In genomic region chr15:41714291-41714690, GRCh38 we compare ENCODE assay signal across 20 cellular contexts. TPM values are rescaled to one million over a fixed set of nuclear protein-coding genes. Genes with fewer than 3 reads are reported as not detected.
A peak's percentile ranks its signal among the peaks of the same experiment; 100 is the strongest.
DNase-seq lines count a peak whose midpoint lies in the region; ATAC-seq, FAIRE-seq and TF ChIP-seq lines count a peak whose summit lies in the region.
"Had no signal": no experiment of that assay in that cellular context is flagged by ENCODE, and none has a peak within 500 bp of the region (broad histone marks: within the 10 kb centered on the region; RNA-seq: fewer than 3 reads in every experiment).

No MANE protein-coding gene starts in this region.

- TF ChIP-seq POLR2A in heart left ventricle (IDR thresholded peaks at IDR 0.05) (no peak), H54 (IDR thresholded peaks at IDR 0.05; ENCODE audit: low read depth, low read length) (no peak), GM12878 (IDR thresholded peaks at IDR 0.05; ENCODE audit: low read depth, low read length) (no peak), prostate gland (IDR thresholded peaks at IDR 0.05) (no peak)

- no peak for TF ChIP-seq CTCF in heart left ventricle (IDR thresholded peaks at IDR 0.05)
- TF ChIP-seq CTCF in GM12878 (IDR thresholded peaks at IDR 0.05 in 2 of 3, conservative IDR thresholded peaks at IDR 0.05 in 1 of 3; ENCODE audit: control insufficient read depth in 2 of 3, extremely low read depth in 1 of 3, insufficient read depth in 1 of 3, low read depth in 3 of 3, low read length in 3 of 3), result no peak
- no peak for TF ChIP-seq CTCF in prostate gland (IDR thresholded peaks at IDR 0.05)

- H3K27me3 ChIP-seq in heart left ventricle (no peaks in the 10 kb centered on the region), GM12878 (replicated peaks in 1 of 2; ENCODE audit: control insufficient read depth in 2 of 2, insufficient read depth in 2 of 2, low read length in 1 of 2) (no peaks in the 10 kb centered on the region), prostate gland (replicated peaks; ENCODE audit: insufficient read depth) (no peaks in the 10 kb centered on the region)
- H3K27me3 ChIP-seq: BLaER1 treated with 17β-estradiol and CSF1 and Interleukin-3, amounts not matched to agents 10 nM and 100 nM had no signal

- H3K9ac ChIP-seq in GM12878 (ENCODE audit: control insufficient read depth, insufficient read depth, low read length), result no peak overlapping the region
- H3K9ac ChIP-seq: BLaER1 treated with 17β-estradiol and CSF1 and Interleukin-3, amounts not matched to agents 10 nM and 100 nM; GM23248 had no signal

- RAD21 ChIA-PET in GM12878 (lab: Charles Lee; ENCODE audit: unreplicated experiment), result interaction anchor here (1.3 kb wide), 1 partner anchor 111 kb away, joined by 3 read pairs; no protein-coding TSS in a partner anchor

- FAIRE-seq in H54 (lab: Jason Lieb, UNC) (peak; percentile 20), GM12878 (lab: Jason Lieb, UNC) (peak; percentile 27)
- FAIRE-seq: GM12891 had no signal

- H3K9me3 ChIP-seq in heart left ventricle (no peaks in the 10 kb centered on the region), GM12878 (replicated peaks; ENCODE audit: control insufficient read depth, insufficient read depth, low read length) (no peaks in the 10 kb centered on the region), prostate gland (no peaks in the 10 kb centered on the region)
- H3K9me3 ChIP-seq: BLaER1 treated with 17β-estradiol and CSF1 and Interleukin-3, amounts not matched to agents 10 nM and 100 nM had no signal

- DNase-seq in heart left ventricle (no peak), left cardiac atrium (no peak), H54 (ENCODE audit: insufficient read length, low spot score) (no peak), GM12878 (ENCODE audit: low read depth, low spot score) (no peak), prostate gland (ENCODE audit: low spot score) (peak; percentile 35), nucleus accumbens (lab: John Stamatoyannopoulos, UW) (no peak), substantia nigra (lab: John Stamatoyannopoulos, UW) (no peak)
- DNase-seq: CD4-positive, CD25-positive, alpha-beta regulatory T cell; CD8-positive, alpha-beta memory T cell; COR-L47; DMS 273 treated with DMSO at 0.1 percent for 48 hours; DMS53; DND-41; EL; GM23248; H7; HFFc6 had no signal

- H3K4me3 ChIP-seq in heart left ventricle (no peak overlapping the region), GM12878 (no peak overlapping the region), prostate gland (no peak overlapping the region)
- H3K4me3 ChIP-seq: BLaER1 treated with 17β-estradiol and CSF1 and Interleukin-3, amounts not matched to agents 10 nM and 100 nM; GM23248 had no signal

- H2AFZ ChIP-seq in GM12878 (ENCODE audit: control insufficient read depth, low read depth, low read length), result no peak overlapping the region
- H2AFZ ChIP-seq: GM23248 had no signal

- TF ChIP-seq RAD21 in GM12878 (IDR thresholded peaks at IDR 0.05; ENCODE audit: insufficient read depth, low read depth, low read length), result no peak

- 78 to 84% (median 79%) methylated on average over 3 of the region's 3 CpGs for WGBS in heart left ventricle, 4 donors
- 98% methylated on average over 3 of the region's 3 CpGs for WGBS in GM12878 (ENCODE audit: insufficient coverage, insufficient replicate concordance, low lambda C conversion rate, missing lambda C conversion rate)
- 77% methylated on average over 3 of the region's 3 CpGs for WGBS in prostate gland

- CTCF ChIA-PET in GM12878 (lab: Yijun Ruan, JAX), result interaction anchor here (0.7 to 0.9 kb wide), 2 partner anchors 17 to 111 kb away, joined by 3 read pairs; no protein-coding TSS in a partner anchor

- no peak overlapping the region for H3K4me2 ChIP-seq in GM12878 (ENCODE audit: control insufficient read depth, insufficient read depth)
- H3K4me2 ChIP-seq: BLaER1 treated with 17β-estradiol and CSF1 and Interleukin-3, amounts not matched to agents 10 nM and 100 nM had no signal

- intact Hi-C loops in heart left ventricle (cut with DNase I), result no loop called here
- intact Hi-C loops in left cardiac atrium (cut with DNase I), result no loop called here
- intact Hi-C loops in GM12878 (cut with micrococcal nuclease; ENCODE audit: unreplicated experiment), result no loop called here
- intact Hi-C loops in prostate gland (cut with DNase I), result no loop called here

- no peak for TF ChIP-seq EP300 in GM12878 (IDR thresholded peaks at IDR 0.05; ENCODE audit: borderline replicate concordance in 1 of 2, control insufficient read depth in 1 of 2, low read depth in 2 of 2, low read length in 2 of 2)

- H3K36me3 ChIP-seq in heart left ventricle (peaks cover 0 to 59% (median 49%) of the 10 kb centered on the region in 9 donors), GM12878 (ENCODE audit: control insufficient read depth in 2 of 2, insufficient read depth in 2 of 2, low read length in 1 of 2) (peaks cover 9 to 25% of the 10 kb centered on the region in 2 experiments), prostate gland (peaks cover 3 to 7% of the 10 kb centered on the region in 2 donors)

- no TSS peak for BruUV-seq in GM12878 (replicated peaks; lab: Mats Ljungman, UMichigan)

- POLR2A ChIA-PET in GM12878 (lab: Charles Lee), result no interaction called here

- no peaks in the 10 kb centered on the region for H3K79me2 ChIP-seq in GM12878 (ENCODE audit: control insufficient read depth, insufficient read depth, low read length)

- no peaks in the 10 kb centered on the region; the same call in 1 of the 2 replicates for H4K20me1 ChIP-seq in GM12878 (ENCODE audit: control insufficient read depth, insufficient read depth)

- H3K27ac ChIP-seq in heart left ventricle (no peak overlapping the region), GM12878 (ENCODE audit: control insufficient read depth, insufficient read depth) (no peak overlapping the region), prostate gland (peak overlapping the region in 1 of 2 donors; percentile 30), substantia nigra (ENCODE audit: low read depth, low read length, poor library complexity, severe bottlenecking) (no peak overlapping the region)
- H3K27ac ChIP-seq: BLaER1 treated with 17β-estradiol and CSF1 and Interleukin-3, amounts not matched to agents 10 nM and 100 nM; GM23248 had no signal

- SMC1A ChIA-PET in GM12878 (lab: Charles Lee; ENCODE audit: uncharacterized antibody, unreplicated experiment), result no interaction called here

- in situ Hi-C loops in GM12878 (cut with MboI), result no loop called here

- H3K4me1 ChIP-seq in heart left ventricle, result peaks cover 0 to 18% (median 0%) of the 10 kb centered on the region in 12 donors
- H3K4me1 ChIP-seq in GM12878 (ENCODE audit: control insufficient read depth, insufficient read depth, low read length), result no peaks in the 10 kb centered on the region
- no peaks in the 10 kb centered on the region for H3K4me1 ChIP-seq in prostate gland (replicated peaks)
- H3K4me1 ChIP-seq: BLaER1 treated with 17β-estradiol and CSF1 and Interleukin-3, amounts not matched to agents 10 nM and 100 nM had no signal

- ATAC-seq in heart left ventricle (peak; percentile 53 to 70 (median 61)), left cardiac atrium (no peak), GM12878 (no peak)
- ATAC-seq: HCT116 had no signal

TF ChIP-seq in GM12878, 131 proteins besides CTCF, POLR2A, EP300 and RAD21 (continues in another document):
- TF ChIP-seq PAX5 (IDR thresholded peaks at IDR 0.05; ENCODE audit: borderline replicate concordance, low read depth, low read length) (no peak), TCF3 (IDR thresholded peaks at IDR 0.05; ENCODE audit: borderline replicate concordance, insufficient read depth, low read depth, low read length) (no peak), MTA3 (IDR thresholded peaks at IDR 0.05; ENCODE audit: borderline replicate concordance, low read length) (no peak)

RNA-seq across cellular contexts. Expression of gene MGA, which starts 54.1 kb away (rescaled TPM):
- total RNA-seq in heart left ventricle (10 to 100 TPM; 23.1 to 58.7 (median 37.2) TPM), left cardiac atrium (10 to 100 TPM; 31.6 to 32.0 TPM), GM12878 (2014; rRNA removed) (18.4 and 20.5 TPM in 2 replicates), GM12878 (2014; rRNA removed; fragmentation: Illumina TruSeq; extraction: Trizol) (28.1 and 28.5 TPM in 2 replicates), GM12878 (2021) (25.6 and 29.6 TPM in 2 replicates), prostate gland (10 to 100 TPM; 42.9 to 62.5 TPM)
- polyA plus RNA-seq in heart left ventricle (1 to 10 TPM; 5.3 to 5.5 TPM), GM12878 (2011; rRNA removed) (11.1 and 12.2 TPM in 2 replicates), GM12878 (2014; fragmentation: Illumina TruSeq; extraction: Trizol) (15.6 and 17.6 TPM in 2 replicates), GM12878 (2014; fragmentation: Nextera tagmentation; extraction: Ambion mirVana) (1 to 10 TPM; 2.6 to 2.8 TPM), GM12878 (2014; rRNA removed) (7.9 and 8.3 TPM in 2 replicates), GM12878 (2016; fragmentation: Nextera tagmentation; extraction: Ambion mirVana) (10 to 100 TPM; 21.6 to 21.7 TPM)
- total RNA-seq in GM12878 (2013; cell fraction: nucleolus; rRNA removed), result 153 and 159 TPM in 2 replicates
- 4.2 TPM for polyA plus RNA-seq in GM12878 (2011; ENCODE audit: low read depth)
- polyA plus RNA-seq in GM12878 (2011; cell fraction: cytosol; rRNA removed), result 6.3 and 7.9 TPM in 2 replicates
- polyA plus RNA-seq in GM12878 (2011; cell fraction: nucleus; rRNA removed), result 11.7 and 15.1 TPM in 2 replicates
- polyA plus RNA-seq in GM12878 (2012), result 5.9 and 7.7 TPM in 2 replicates
- polyA minus RNA-seq in GM12878 (2011; rRNA and poly(A)+ RNA removed), result 41.3 and 69.1 TPM in 2 replicates
- 13.4 and 17.0 TPM in 2 replicates for polyA minus RNA-seq in GM12878 (2011; cell fraction: cytosol; rRNA and poly(A)+ RNA removed)
- 21.0 and 29.9 TPM in 2 replicates for polyA minus RNA-seq in GM12878 (2011; cell fraction: nucleus; rRNA and poly(A)+ RNA removed)

RNA-seq across cellular contexts. Expression of gene MAPKBP1, which starts 60.0 kb away (rescaled TPM):
- 10 to 100 TPM; 12.0 to 20.5 (median 14.8) TPM for total RNA-seq in heart left ventricle
- polyA plus RNA-seq in heart left ventricle, result 10 to 100 TPM in 1 of 2 donors, 1 to 10 TPM in 1; 6.3 to 17.0 TPM
- total RNA-seq in left cardiac atrium, result 10 to 100 TPM; 13.9 to 19.0 TPM
- total RNA-seq in GM12878 (2013; cell fraction: nucleolus; rRNA removed), result 88.7 and 98.8 TPM in 2 replicates
- total RNA-seq in GM12878 (2014; rRNA removed), result 8.5 and 13.5 TPM in 2 replicates
- total RNA-seq in GM12878 (2014; rRNA removed; fragmentation: Illumina TruSeq; extraction: Trizol), result 6.7 and 7.2 TPM in 2 replicates
- 15.7 and 19.0 TPM in 2 replicates for total RNA-seq in GM12878 (2021)
- polyA plus RNA-seq in GM12878 (2011; ENCODE audit: low read depth), result 3.5 TPM
- polyA plus RNA-seq in GM12878 (2011; rRNA removed), result 3.6 and 6.5 TPM in 2 replicates
- 5.1 and 6.2 TPM in 2 replicates for polyA plus RNA-seq in GM12878 (2011; cell fraction: cytosol; rRNA removed)
- polyA plus RNA-seq in GM12878 (2011; cell fraction: nucleus; rRNA removed), result 38.1 and 56.5 TPM in 2 replicates
- 6.4 and 8.7 TPM in 2 replicates for polyA plus RNA-seq in GM12878 (2012)
- 6.8 and 7.5 TPM in 2 replicates for polyA plus RNA-seq in GM12878 (2014; fragmentation: Illumina TruSeq; extraction: Trizol)
- under 1 TPM; 0.44 to 0.50 TPM for polyA plus RNA-seq in GM12878 (2014; fragmentation: Nextera tagmentation; extraction: Ambion mirVana)
- polyA plus RNA-seq in GM12878 (2014; rRNA removed), result 10.4 and 12.2 TPM in 2 replicates
- 1 to 10 TPM; 6.5 to 7.8 TPM for polyA plus RNA-seq in GM12878 (2016; fragmentation: Nextera tagmentation; extraction: Ambion mirVana)
- polyA minus RNA-seq in GM12878 (2011; rRNA and poly(A)+ RNA removed), result 20.2 and 27.6 TPM in 2 replicates
- polyA minus RNA-seq in GM12878 (2011; cell fraction: cytosol; rRNA and poly(A)+ RNA removed), result 4.4 and 4.9 TPM in 2 replicates
- polyA minus RNA-seq in GM12878 (2011; cell fraction: nucleus; rRNA and poly(A)+ RNA removed), result 29.6 and 53.2 TPM in 2 replicates
- total RNA-seq in prostate gland, result 10 to 100 TPM; 17.4 to 62.8 TPM

Comparison
In these comparisons a context has a peak if more than half of its experiments do, and no peak if none do; other contexts are left out.
1. ATAC-seq: peak in heart left ventricle (4 of 4); none in left cardiac atrium (0 of 2) and GM12878 (single experiment).